ENCODE assay signal across 8 cellular contexts in genomic region chr3:3126477-3127431, GRCh38. TPM values are rescaled to one million over a fixed set of nuclear protein-coding genes. Genes with fewer than 3 reads are reported as not detected.
A peak's percentile ranks its signal among the peaks of the same experiment; 100 is the strongest.
DNase-seq lines count a peak whose midpoint lies in the region; ATAC-seq and TF ChIP-seq lines count a peak whose summit lies in the region.

Gene TRNT1, plus strand, starts transcription at chr3:3126940. Its CDS starts 2,101 bp downstream, at chr3:3129041.

- peak within 1 kb of the TSS; percentile 99 for H2AFZ ChIP-seq in SK-N-SH (ENCODE audit: low read depth)

- peak; percentile 89 for TF ChIP-seq POLR2A in NB4 (IDR thresholded peaks at IDR 0.05; ENCODE audit: extremely low read depth, insufficient read length)

- no peak for TF ChIP-seq EP300 in SK-N-SH (IDR thresholded peaks at IDR 0.05; ENCODE audit: borderline replicate concordance in 1 of 2, low read depth in 1 of 2, low read length in 1 of 2)

- TF ChIP-seq CTCF in NB4 (IDR thresholded peaks at IDR 0.05; ENCODE audit: low read depth, low read length) (no peak), SK-N-SH (IDR thresholded peaks at IDR 0.05) (no peak)

- H3K4me2 ChIP-seq in SK-N-SH: peak within 1 kb of the TSS; percentile 93

- POLR2A ChIA-PET in SK-N-SH (lab: Yijun Ruan, JAX): no interaction called here

- no peaks in the 10 kb centered on the region for H3K27me3 ChIP-seq in SK-N-SH (ENCODE audit: insufficient read depth)

- H3K9me2 ChIP-seq in SK-N-SH: no peaks in the 10 kb centered on the region

- no peaks in the 10 kb centered on the region for H3K9me3 ChIP-seq in SK-N-SH

- peak within 1 kb of the TSS; percentile 97 for H3K9ac ChIP-seq in SK-N-SH

- H3K4me3 ChIP-seq in GM08714 (ENCODE audit: low read length): peak within 1 kb of the TSS; percentile 80
- H3K4me3 ChIP-seq in NB4 (ENCODE audit: low read depth, low read length): peak within 1 kb of the TSS; percentile 95
- H3K4me3 ChIP-seq in SK-N-SH (ENCODE audit: low read depth in 2 of 2, low read length in 1 of 2): peak within 1 kb of the TSS; percentile 92

- peaks cover 19 to 27% of the 10 kb centered on the region in 2 experiments for H3K36me3 ChIP-seq in SK-N-SH (replicated peaks in 1 of 2; ENCODE audit: control insufficient read depth in 1 of 2, insufficient read depth in 2 of 2, low read length in 1 of 2)

- peaks cover 45% of the 10 kb centered on the region for H3K79me2 ChIP-seq in SK-N-SH (ENCODE audit: insufficient read depth)

- CTCF ChIA-PET in SK-N-SH (lab: Yijun Ruan, JAX): no interaction called here

- H3K27ac ChIP-seq in SK-N-SH (ENCODE audit: low read depth in 2 of 2, low read length in 1 of 2) (peak within 1 kb of the TSS; percentile 90 to 92), substantia nigra (ENCODE audit: low read depth, low read length, poor library complexity, severe bottlenecking) (peak within 1 kb of the TSS; percentile 79)

- no peaks in the 10 kb centered on the region for H4K20me1 ChIP-seq in SK-N-SH (ENCODE audit: insufficient read depth)

- H3K4me1 ChIP-seq in SK-N-SH (ENCODE audit: control insufficient read depth in 1 of 2, insufficient read depth in 2 of 2, low read depth in 1 of 2, low read length in 1 of 2): peaks cover 0 to 8% of the 10 kb centered on the region in 2 experiments; a peak in 2 of 4 replicates

- H3F3A ChIP-seq in SK-N-SH (replicated peaks; ENCODE audit: insufficient read depth): peaks cover 4% of the 10 kb centered on the region

- WGBS in SK-N-SH (ENCODE audit: low lambda C conversion rate): 2% methylated on average over 22 of the region's 100 CpGs

- no peak for TF ChIP-seq RAD21 in SK-N-SH (IDR thresholded peaks at IDR 0.05; ENCODE audit: low read length)

- DNase-seq in NB4 (ENCODE audit: low read depth) (peak; percentile 95), SK-N-SH (peak; percentile 98), germinal center (ENCODE audit: low spot score) (peak; percentile 95), non-pigmented ciliary epithelial cell (ENCODE audit: low read depth) (peak; percentile 62), substantia nigra (lab: John Stamatoyannopoulos, UW) (peak; percentile 46 to 96 (median 86))
- DNase-seq in activated naive CD4-positive, alpha-beta T cell treated with anti-CD3 and anti-CD28 coated beads, Interleukin-2, amount 50 U/mL, for 16 hours: peak; percentile 98

- peak; percentile 91 for ATAC-seq in HG02571 (IDR thresholded peaks at IDR 0.05; ENCODE audit: unreplicated experiment)

TF ChIP-seq in SK-N-SH, 30 proteins besides CTCF, POLR2A, EP300 and RAD21 (continues in another document):
- TF ChIP-seq GABPA (IDR thresholded peaks at IDR 0.05; ENCODE audit: low read depth): peak; percentile 68
- no peak for TF ChIP-seq SMC3 (IDR thresholded peaks at IDR 0.05; ENCODE audit: low read depth, low read length)
- peak; percentile 69 for TF ChIP-seq POLR2AphosphoS5 (IDR thresholded peaks at IDR 0.05; ENCODE audit: low read depth, low read length)
- no peak for TF ChIP-seq TCF12 (IDR thresholded peaks at IDR 0.05)
- TF ChIP-seq RCOR1 (IDR thresholded peaks at IDR 0.05; ENCODE audit: low read length): no peak
- peak; percentile 62; the same call in 1 of the 2 replicates for TF ChIP-seq YY1 (IDR thresholded peaks at IDR 0.05; ENCODE audit: low read depth)
- TF ChIP-seq FOXJ3 (CRISPR knock-in tag; IDR thresholded peaks at IDR 0.05): peak; percentile 31; the same call in 1 of the 2 replicates
- TF ChIP-seq NRF1 (IDR thresholded peaks at IDR 0.05; ENCODE audit: low read depth, low read length): peak; percentile 22; the same call in 1 of the 2 replicates
- TF ChIP-seq FOSL2 (IDR thresholded peaks at IDR 0.05; ENCODE audit: borderline replicate concordance, low read depth): no peak
- TF ChIP-seq JUND (IDR thresholded peaks at IDR 0.05): no peak
- TF ChIP-seq, protein P1, sequence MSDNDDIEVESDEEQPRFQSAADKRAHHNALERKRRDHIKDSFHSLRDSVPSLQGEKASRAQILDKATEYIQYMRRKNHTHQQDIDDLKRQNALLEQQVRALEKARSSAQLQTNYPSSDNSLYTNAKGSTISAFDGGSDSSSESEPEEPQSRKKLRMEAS (IDR thresholded peaks at IDR 0.05; ENCODE audit: low read depth): peak; percentile 75
- TF ChIP-seq USF1 (IDR thresholded peaks at IDR 0.05; ENCODE audit: borderline replicate concordance, low read depth): peak; percentile 72
- no peak for TF ChIP-seq MEF2A (IDR thresholded peaks at IDR 0.05; ENCODE audit: borderline replicate concordance, low read depth)
- TF ChIP-seq EZH2phosphoT487 (IDR thresholded peaks at IDR 0.05; ENCODE audit: borderline replicate concordance, low read depth): no peak
- TF ChIP-seq RXRA (IDR thresholded peaks at IDR 0.05; ENCODE audit: borderline replicate concordance, low read depth): no peak
- no peak for TF ChIP-seq TEAD4 (IDR thresholded peaks at IDR 0.05; ENCODE audit: borderline replicate concordance, insufficient read depth)
- TF ChIP-seq, protein P2, sequence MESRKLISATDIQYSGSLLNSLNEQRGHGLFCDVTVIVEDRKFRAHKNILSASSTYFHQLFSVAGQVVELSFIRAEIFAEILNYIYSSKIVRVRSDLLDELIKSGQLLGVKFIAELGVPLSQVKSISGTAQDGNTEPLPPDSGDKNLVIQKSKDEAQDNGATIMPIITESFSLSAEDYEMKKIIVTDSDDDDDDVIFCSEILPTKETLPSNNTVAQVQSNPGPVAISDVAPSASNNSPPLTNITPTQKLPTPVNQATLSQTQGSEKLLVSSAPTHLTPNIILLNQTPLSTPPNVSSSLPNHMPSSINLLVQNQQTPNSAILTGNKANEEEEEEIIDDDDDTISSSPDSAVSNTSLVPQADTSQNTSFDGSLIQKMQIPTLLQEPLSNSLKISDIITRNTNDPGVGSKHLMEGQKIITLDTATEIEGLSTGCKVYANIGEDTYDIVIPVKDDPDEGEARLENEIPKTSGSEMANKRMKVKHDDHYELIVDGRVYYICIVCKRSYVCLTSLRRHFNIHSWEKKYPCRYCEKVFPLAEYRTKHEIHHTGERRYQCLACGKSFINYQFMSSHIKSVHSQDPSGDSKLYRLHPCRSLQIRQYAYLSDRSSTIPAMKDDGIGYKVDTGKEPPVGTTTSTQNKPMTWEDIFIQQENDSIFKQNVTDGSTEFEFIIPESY (IDR thresholded peaks at IDR 0.05; ENCODE audit: borderline replicate concordance, low read depth): no peak
- TF ChIP-seq PBX3 (IDR thresholded peaks at IDR 0.05): no peak
- TF ChIP-seq, protein P3, sequence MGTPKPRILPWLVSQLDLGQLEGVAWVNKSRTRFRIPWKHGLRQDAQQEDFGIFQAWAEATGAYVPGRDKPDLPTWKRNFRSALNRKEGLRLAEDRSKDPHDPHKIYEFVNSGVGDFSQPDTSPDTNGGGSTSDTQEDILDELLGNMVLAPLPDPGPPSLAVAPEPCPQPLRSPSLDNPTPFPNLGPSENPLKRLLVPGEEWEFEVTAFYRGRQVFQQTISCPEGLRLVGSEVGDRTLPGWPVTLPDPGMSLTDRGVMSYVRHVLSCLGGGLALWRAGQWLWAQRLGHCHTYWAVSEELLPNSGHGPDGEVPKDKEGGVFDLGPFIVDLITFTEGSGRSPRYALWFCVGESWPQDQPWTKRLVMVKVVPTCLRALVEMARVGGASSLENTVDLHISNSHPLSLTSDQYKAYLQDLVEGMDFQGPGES (IDR thresholded peaks at IDR 0.05; ENCODE audit: low read depth, low read length): no peak
- no peak for TF ChIP-seq GATA2 (CRISPR knock-in tag; IDR thresholded peaks at IDR 0.05)
- TF ChIP-seq CHD2 (IDR thresholded peaks at IDR 0.05; ENCODE audit: low read length, partially characterized antibody): no peak
- TF ChIP-seq, protein P4, sequence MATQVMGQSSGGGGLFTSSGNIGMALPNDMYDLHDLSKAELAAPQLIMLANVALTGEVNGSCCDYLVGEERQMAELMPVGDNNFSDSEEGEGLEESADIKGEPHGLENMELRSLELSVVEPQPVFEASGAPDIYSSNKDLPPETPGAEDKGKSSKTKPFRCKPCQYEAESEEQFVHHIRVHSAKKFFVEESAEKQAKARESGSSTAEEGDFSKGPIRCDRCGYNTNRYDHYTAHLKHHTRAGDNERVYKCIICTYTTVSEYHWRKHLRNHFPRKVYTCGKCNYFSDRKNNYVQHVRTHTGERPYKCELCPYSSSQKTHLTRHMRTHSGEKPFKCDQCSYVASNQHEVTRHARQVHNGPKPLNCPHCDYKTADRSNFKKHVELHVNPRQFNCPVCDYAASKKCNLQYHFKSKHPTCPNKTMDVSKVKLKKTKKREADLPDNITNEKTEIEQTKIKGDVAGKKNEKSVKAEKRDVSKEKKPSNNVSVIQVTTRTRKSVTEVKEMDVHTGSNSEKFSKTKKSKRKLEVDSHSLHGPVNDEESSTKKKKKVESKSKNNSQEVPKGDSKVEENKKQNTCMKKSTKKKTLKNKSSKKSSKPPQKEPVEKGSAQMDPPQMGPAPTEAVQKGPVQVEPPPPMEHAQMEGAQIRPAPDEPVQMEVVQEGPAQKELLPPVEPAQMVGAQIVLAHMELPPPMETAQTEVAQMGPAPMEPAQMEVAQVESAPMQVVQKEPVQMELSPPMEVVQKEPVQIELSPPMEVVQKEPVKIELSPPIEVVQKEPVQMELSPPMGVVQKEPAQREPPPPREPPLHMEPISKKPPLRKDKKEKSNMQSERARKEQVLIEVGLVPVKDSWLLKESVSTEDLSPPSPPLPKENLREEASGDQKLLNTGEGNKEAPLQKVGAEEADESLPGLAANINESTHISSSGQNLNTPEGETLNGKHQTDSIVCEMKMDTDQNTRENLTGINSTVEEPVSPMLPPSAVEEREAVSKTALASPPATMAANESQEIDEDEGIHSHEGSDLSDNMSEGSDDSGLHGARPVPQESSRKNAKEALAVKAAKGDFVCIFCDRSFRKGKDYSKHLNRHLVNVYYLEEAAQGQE (IDR thresholded peaks at IDR 0.05; ENCODE audit: low read depth, low read length): no peak

RNA-seq across cellular contexts. Expression of gene TRNT1, which starts in this region (rescaled TPM):
- 7.4 and 11.1 TPM in 2 replicates for polyA plus RNA-seq in SK-N-SH (2012; rRNA removed)
- 11.1 and 14.4 TPM in 2 replicates for polyA plus RNA-seq in SK-N-SH (2012; cell fraction: cytosol; rRNA removed)
- 14.9 and 22.4 TPM in 2 replicates for polyA plus RNA-seq in SK-N-SH (2012; cell fraction: nucleus; rRNA removed)

Comparison
In these comparisons a context has a peak if more than half of its experiments do, and no peak if none do; other contexts are left out.
1. Peak in every context shown above with its lines: DNase-seq, ATAC-seq, H3K4me3 ChIP-seq and H3K27ac ChIP-seq.